19 cellular contexts compared by ENCODE assay signal in the genomic region with DNA sequence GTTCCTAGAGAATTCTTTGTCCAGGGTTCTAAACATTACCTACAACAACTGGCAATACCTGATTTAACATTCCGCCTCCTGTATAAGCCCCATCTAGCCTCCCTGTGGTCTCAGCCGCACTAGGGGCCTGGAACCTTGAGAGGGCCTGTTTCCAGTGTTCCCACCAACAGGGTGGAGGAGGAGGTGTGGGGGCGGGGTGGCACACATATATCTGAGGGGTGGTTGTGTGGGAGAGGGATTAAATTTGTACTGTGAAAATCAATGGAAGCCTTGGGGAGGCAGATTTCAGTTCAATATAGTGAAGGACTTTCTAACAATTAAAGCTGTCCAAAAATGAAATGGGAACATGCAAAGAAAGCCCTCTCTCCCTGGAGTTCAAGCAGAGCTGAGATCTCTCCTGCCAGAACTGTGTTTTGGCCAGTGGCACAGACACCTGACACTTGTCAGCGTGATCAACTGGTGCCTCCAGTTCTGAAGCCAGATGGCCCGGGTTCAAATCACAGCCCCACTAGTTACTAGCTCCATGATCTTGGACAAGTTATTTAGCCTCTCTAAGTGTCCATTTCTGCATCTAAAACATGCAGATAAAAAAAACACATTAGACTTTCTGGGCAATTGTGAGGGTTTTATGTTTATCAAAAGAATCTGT. TPM values are rescaled to one million over a fixed set of nuclear protein-coding genes. Genes with fewer than 3 reads are reported as not detected.
"Had no signal": no experiment of that assay in that cellular context is flagged by ENCODE, and none has a peak within 500 bp of the region (broad histone marks: within the 10 kb centered on the region; RNA-seq: fewer than 3 reads in every experiment).

No MANE protein-coding gene starts in this region.

- H3K27ac ChIP-seq: pancreas, thyroid gland had no signal

- H3K36me3 Mint-ChIP-seq: stimulated activated naive B cell treated with anti-CD40 and anti-IgM and Interleukin-4, amounts not matched to agents 10 μg/mL and 1 μg/mL and 100 μg/mL, for 72 hours had no signal

- H3K36me3 ChIP-seq: pancreas, thyroid gland had no signal

- H3K9me3 Mint-ChIP-seq: stimulated activated naive B cell treated with anti-CD40 and anti-IgM and Interleukin-4, amounts not matched to agents 10 μg/mL and 1 μg/mL and 100 μg/mL, for 72 hours had no signal

- H3K4me1 ChIP-seq: pancreas, thyroid gland had no signal

- H3K4me1 Mint-ChIP-seq: stimulated activated naive B cell treated with anti-CD40 and anti-IgM and Interleukin-4, amounts not matched to agents 10 μg/mL and 1 μg/mL and 100 μg/mL, for 72 hours had no signal

- DNase-seq: activated CD4-positive, alpha-beta T cell treated with anti-CD3 and anti-CD28 coated beads, Interleukin-2, amount 50 U/mL, for 1 hour; activated naive CD4-positive, alpha-beta T cell treated with Interleukin-2 at 50 U/mL for 16 hours; aorta; hypothalamus; kidney; midbrain; pancreas; stimulated activated CD4-positive, alpha-beta T cell treated with anti-CD3 and anti-CD28 coated beads, Interleukin-2, amount 100 ng/mL, for 48 hours; stimulated activated naive B cell treated with anti-CD40 and anti-IgM and Interleukin-4, amounts not matched to agents 10 μg/mL and 1 μg/mL and 100 μg/mL, for 72 hours; SW 1271; thyroid gland had no signal

- H3K9me3 ChIP-seq: pancreas, thyroid gland had no signal

- H3K4me3 ChIP-seq: dorsolateral prefrontal cortex, pancreas, thyroid gland had no signal

- ATAC-seq: activated CD4-positive, CD25-positive, alpha-beta regulatory T cell treated with anti-CD3 and anti-CD28 coated beads, Interleukin-2, amount 50 U/mL, for 24 hours; esophagus mucosa; pancreas; stimulated activated naive B cell treated with anti-CD40 and anti-IgM and Interleukin-4, amounts not matched to agents 10 μg/mL and 1 μg/mL and 100 μg/mL, for 72 hours had no signal

- H3K27me3 ChIP-seq: pancreas, thyroid gland had no signal

- H3K4me3 Mint-ChIP-seq: stimulated activated naive B cell treated with anti-CD40 and anti-IgM and Interleukin-4, amounts not matched to agents 10 μg/mL and 1 μg/mL and 100 μg/mL, for 72 hours had no signal

- H3K27ac Mint-ChIP-seq: stimulated activated naive B cell treated with anti-CD40 and anti-IgM and Interleukin-4, amounts not matched to agents 10 μg/mL and 1 μg/mL and 100 μg/mL, for 72 hours had no signal

RNA-seq across cellular contexts. Expression of a gene that starts 56.4 kb away (rescaled TPM):
- total RNA-seq: activated CD8-positive, alpha-beta memory T cell treated with anti-CD3 and anti-CD28 coated beads for 36 hours; aorta; esophagus mucosa; glomerular endothelial cell; kidney; myocyte; pancreas; renal cortical epithelial cell; T-helper 2 cell treated with Interferon-gamma antibody and Interleukin-4, amounts not matched to agents 100 ng/mL and 5 ng/mL, for 36 hours; thyroid gland had no signal
- polyA plus RNA-seq: aorta had no signal
